27 cellular contexts compared by ENCODE assay signal in genomic region chr5:140600096-140600495, GRCh38. TPM values are rescaled to one million over a fixed set of nuclear protein-coding genes. Genes with fewer than 3 reads are reported as not detected.
DNase-seq lines count a peak whose midpoint lies in the region; ATAC-seq and FAIRE-seq lines count a peak whose summit lies in the region.
"Had no signal": no experiment of that assay in that cellular context is flagged by ENCODE, and none has a peak within 500 bp of the region (broad histone marks: within the 10 kb centered on the region; RNA-seq: fewer than 3 reads in every experiment).

No MANE protein-coding gene starts in this region.

- intact Hi-C loops in left colon (cut with DNase I, micrococcal nuclease) (no loop called here), aorta (cut with DNase I) (no loop called here)

- H3K27me3 ChIP-seq in small intestine (ENCODE audit: control insufficient read depth in 2 of 2, insufficient read depth in 2 of 2, low read length in 2 of 2) (no peaks in the 10 kb centered on the region), aorta (ENCODE audit: control insufficient read depth in 1 of 2, insufficient read depth in 2 of 2, low read length in 1 of 2) (no peaks in the 10 kb centered on the region)
- H3K27me3 ChIP-seq: BE2C, BLaER1 had no signal

- H3K36me3 ChIP-seq in small intestine (ENCODE audit: control insufficient read depth in 2 of 2, insufficient read depth in 2 of 2, low read length in 2 of 2) (no peaks in the 10 kb centered on the region), aorta (ENCODE audit: control insufficient read depth in 1 of 2, insufficient read depth in 2 of 2, low read length in 1 of 2) (no peaks in the 10 kb centered on the region)
- H3K36me3 ChIP-seq: BE2C, BLaER1 had no signal

- DNase-seq in left colon: no peak
- DNase-seq in small intestine: peak; percentile 28
- DNase-seq in stimulated activated CD4-positive, alpha-beta T cell treated with anti-CD3 and anti-CD28 coated beads, Interleukin-4, amount 100 ng/mL, for 24 hours: no peak
- no peak for DNase-seq in dermis blood vessel endothelial cell
- no peak for DNase-seq in aorta
- DNase-seq: 8988T; ACHN; BE2C; C1 segment of cervical spinal cord; CD4-positive, alpha-beta memory T cell; CD4-positive, CD25-positive, alpha-beta regulatory T cell; CD8-positive, alpha-beta memory T cell; COR-L47; DMS 273 treated with DMSO at 0.1 percent for 48 hours; DMS153; DMS53; DMS79; DND-41; EL; GDM1 had no signal

- no peaks in the 10 kb centered on the region for H3K9me3 ChIP-seq in small intestine (ENCODE audit: control insufficient read depth, low read depth)
- H3K9me3 ChIP-seq in aorta (ENCODE audit: control insufficient read depth, low read length): no peaks in the 10 kb centered on the region
- H3K9me3 ChIP-seq: BE2C, BLaER1 had no signal

- H3K4me3 ChIP-seq in small intestine (ENCODE audit: low read depth in 1 of 2, low read length in 2 of 2) (no peak overlapping the region), aorta (ENCODE audit: low read length in 2 of 2) (no peak overlapping the region)
- H3K4me3 ChIP-seq: BLaER1, GM12878 had no signal

- no peaks in the 10 kb centered on the region for H3K4me1 ChIP-seq in small intestine (ENCODE audit: control insufficient read depth in 2 of 2, insufficient read depth in 1 of 2, low read depth in 1 of 2, low read length in 1 of 2)
- H3K4me1 ChIP-seq in aorta (ENCODE audit: control insufficient read depth in 1 of 2, insufficient read depth in 2 of 2, low read length in 2 of 2): no peaks in the 10 kb centered on the region
- H3K4me1 ChIP-seq: BE2C, BLaER1 had no signal

- ATAC-seq in left colon: peak; percentile 83
- ATAC-seq in aorta (ENCODE audit: low FRiP score): no peak
- ATAC-seq: GM12878 had no signal

- FAIRE-seq in small intestine (lab: Jason Lieb, UNC): no peak
- FAIRE-seq: A204.1, GM12878, GM12892, GM18507, GM19239 had no signal

- H3K27ac ChIP-seq in small intestine (ENCODE audit: low read depth in 1 of 2, low read length in 1 of 2) (no peak overlapping the region), aorta (ENCODE audit: low read depth in 1 of 2, low read length in 2 of 2) (no peak overlapping the region)
- H3K27ac ChIP-seq: BLaER1 had no signal

RNA-seq across cellular contexts. Expression of gene CD14, which starts 32.9 kb away (rescaled TPM):
- total RNA-seq in left colon (10 to 100 TPM; 35.5 to 65.7 TPM), dermis blood vessel endothelial cell (1.7 and 3.2 TPM in 2 replicates), aorta (100 to 1,000 TPM; 104 to 205 TPM)
- polyA plus RNA-seq in small intestine (10 to 100 TPM in 1 of 3 donors, 1 to 10 TPM in 2; 3.1 to 30.3 (median 7.8) TPM), aorta (100 to 1,000 TPM in 1 of 2 donors, 10 to 100 TPM in 1; 34.9 to 115 TPM)
- total RNA-seq: CD4-positive, CD25-positive, alpha-beta regulatory T cell; G401 had no signal

RNA-seq across cellular contexts. Expression of gene SLC35A4, which starts 35.5 kb away (rescaled TPM):
- 100 to 1,000 TPM in 1 of 2 donors, 10 to 100 TPM in 1; 89.7 to 121 TPM for total RNA-seq in left colon
- 10 to 100 TPM; 35.7 to 74.6 (median 52.3) TPM for polyA plus RNA-seq in small intestine
- 30.1 and 61.0 TPM in 2 replicates for total RNA-seq in dermis blood vessel endothelial cell
- total RNA-seq in aorta: 10 to 100 TPM; 38.9 to 43.4 TPM
- polyA plus RNA-seq in aorta: 10 to 100 TPM; 24.9 to 25.5 TPM

RNA-seq across cellular contexts. Expression of gene APBB3, which starts 35.7 kb away (rescaled TPM):
- total RNA-seq in left colon: 10 to 100 TPM; 19.6 to 26.5 TPM
- polyA plus RNA-seq in small intestine: 10 to 100 TPM in 2 of 3 donors, 1 to 10 TPM in 1; 9.5 to 21.7 (median 13.0) TPM
- 8.2 and 16.2 TPM in 2 replicates for total RNA-seq in dermis blood vessel endothelial cell
- total RNA-seq in aorta: 10 to 100 TPM; 32.9 to 48.3 TPM
- 10 to 100 TPM; 10.9 to 66.9 TPM for polyA plus RNA-seq in aorta

RNA-seq across cellular contexts. Expression of gene TMCO6, which starts 39.2 kb away (rescaled TPM):
- total RNA-seq in left colon (10 to 100 TPM; 11.4 to 16.1 TPM), dermis blood vessel endothelial cell (18.0 and 50.2 TPM in 2 replicates), aorta (10 to 100 TPM in 1 of 2 donors, 1 to 10 TPM in 1; 8.6 to 11.9 TPM)
- polyA plus RNA-seq in small intestine (10 to 100 TPM in 1 of 3 donors, 1 to 10 TPM in 2; 5.4 to 21.3 (median 5.8) TPM), aorta (1 to 10 TPM; 2.9 to 9.4 TPM)

RNA-seq across cellular contexts. Expression of gene SRA1, which starts 42.8 kb away (rescaled TPM):
- total RNA-seq in left colon (10 to 100 TPM; 25.1 to 39.0 TPM), dermis blood vessel endothelial cell (19.1 and 25.7 TPM in 2 replicates), aorta (10 to 100 TPM; 23.7 to 32.5 TPM)
- polyA plus RNA-seq in small intestine (10 to 100 TPM; 28.5 to 49.9 (median 36.2) TPM), aorta (10 to 100 TPM; 23.2 to 49.6 TPM)
